Comparison of ENCODE assay signal across 22 cellular contexts in the genomic region with DNA sequence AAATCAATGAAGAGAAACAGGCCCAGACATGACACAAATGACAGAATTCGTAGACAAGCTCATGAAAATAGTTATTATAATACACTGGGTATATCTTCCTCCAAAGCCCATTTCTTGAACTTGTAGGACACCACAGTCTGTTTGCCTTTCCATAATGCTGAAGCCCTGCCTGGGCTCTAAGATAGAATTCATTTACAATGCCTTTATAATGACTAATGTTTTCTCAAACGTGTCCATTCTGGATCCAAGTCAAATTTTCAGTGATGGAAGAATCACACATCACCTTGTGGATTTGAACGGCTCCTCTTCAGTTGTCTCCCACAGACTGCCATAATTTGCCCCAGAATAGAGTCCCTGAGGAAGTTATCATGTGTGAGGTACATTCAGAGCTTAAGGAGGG. TPM values are rescaled to one million over a fixed set of nuclear protein-coding genes. Genes with fewer than 3 reads are reported as not detected.
DNase-seq lines count a peak whose midpoint lies in the region; ATAC-seq and TF ChIP-seq lines count a peak whose summit lies in the region.
"Had no signal": no experiment of that assay in that cellular context is flagged by ENCODE, and none has a peak within 500 bp of the region (broad histone marks: within the 10 kb centered on the region; RNA-seq: fewer than 3 reads in every experiment).

No MANE protein-coding gene starts in this region.

- POLR2A ChIA-PET in RWPE1 (lab: Yijun Ruan, JAX; ENCODE audit: low non-redundant PET): no interaction called here

- H3K4me3 ChIP-seq in fibroblast of villous mesenchyme (ENCODE audit: low read depth, low read length): no peak overlapping the region
- H3K4me3 ChIP-seq: gastrocnemius medialis, ovary, right lobe of liver had no signal

- DNase-seq in AG08395 (ENCODE audit: low spot score) (peak; percentile 11), EL (peak; percentile 30), RWPE1 (ENCODE audit: low spot score) (peak; percentile 12), fibroblast of villous mesenchyme (ENCODE audit: low read depth) (peak; percentile 4), epidermal melanocyte (ENCODE audit: insufficient read length, low spot score) (no peak), NCI-H446 treated with DMSO at 0.1 percent for 48 hours (lab: John Stamatoyannopoulos, UW) (no peak)
- DNase-seq: ACHN; activated CD8-positive, alpha-beta memory T cell treated with anti-CD3 and anti-CD28 coated beads, Interleukin-2, amount 50 U/mL, for 4 hours; CD4-positive, alpha-beta memory T cell; dermis blood vessel endothelial cell; DMS53; gastrocnemius medialis; Karpas-422; kidney glomerular epithelial cell; mesenchymal stem cell; naive B cell; NCI-H69; ovary; right lobe of liver; Right ventricle myocardium superior had no signal

- CTCF ChIA-PET in RWPE1 (lab: Yijun Ruan, JAX): no interaction called here

- H3K27ac ChIP-seq in RWPE1: no peak overlapping the region
- H3K27ac ChIP-seq: gastrocnemius medialis, ovary, right lobe of liver had no signal

- ATAC-seq in HG03097 (IDR thresholded peaks at IDR 0.05; ENCODE audit: low FRiP score, unreplicated experiment) (no peak), HG03095 (IDR thresholded peaks at IDR 0.05; ENCODE audit: unreplicated experiment) (no peak)
- ATAC-seq: gastrocnemius medialis, right lobe of liver had no signal

- no peak for TF ChIP-seq CTCF in RWPE1 (conservative IDR thresholded peaks at IDR 0.05; ENCODE audit: low read depth)
- no peak for TF ChIP-seq CTCF in fibroblast of villous mesenchyme (IDR thresholded peaks at IDR 0.05; ENCODE audit: insufficient read depth, low read depth, low read length)

RNA-seq across cellular contexts. Expression of gene CASP8, which starts 38.1 kb away (rescaled TPM):
- total RNA-seq in fibroblast of villous mesenchyme: 14.2 and 22.0 TPM in 2 replicates

RNA-seq across cellular contexts. Expression of gene FLACC1, which starts 58.7 kb away (rescaled TPM):
- total RNA-seq in fibroblast of villous mesenchyme: 0.64 and 1.3 TPM in 2 replicates

Comparison
In these comparisons a context has a peak if more than half of its experiments do, and no peak if none do; other contexts are left out.
1. DNase-seq: peak in AG08395 (single experiment), EL (single experiment), RWPE1 (single experiment) and fibroblast of villous mesenchyme (single experiment); none in epidermal melanocyte (single experiment) and NCI-H446 treated with DMSO at 0.1 percent for 48 hours (single experiment).